2 cellular contexts compared by ENCODE assay signal in genomic region chr14:72254940-72255472, GRCh38.
TF ChIP-seq lines count a peak whose summit lies in the region.

No MANE protein-coding gene starts in this region.

TF ChIP-seq in HEK293, 187 proteins besides CTCF, POLR2A, EP300 and RAD21:
- TF ChIP-seq, protein P1, sequence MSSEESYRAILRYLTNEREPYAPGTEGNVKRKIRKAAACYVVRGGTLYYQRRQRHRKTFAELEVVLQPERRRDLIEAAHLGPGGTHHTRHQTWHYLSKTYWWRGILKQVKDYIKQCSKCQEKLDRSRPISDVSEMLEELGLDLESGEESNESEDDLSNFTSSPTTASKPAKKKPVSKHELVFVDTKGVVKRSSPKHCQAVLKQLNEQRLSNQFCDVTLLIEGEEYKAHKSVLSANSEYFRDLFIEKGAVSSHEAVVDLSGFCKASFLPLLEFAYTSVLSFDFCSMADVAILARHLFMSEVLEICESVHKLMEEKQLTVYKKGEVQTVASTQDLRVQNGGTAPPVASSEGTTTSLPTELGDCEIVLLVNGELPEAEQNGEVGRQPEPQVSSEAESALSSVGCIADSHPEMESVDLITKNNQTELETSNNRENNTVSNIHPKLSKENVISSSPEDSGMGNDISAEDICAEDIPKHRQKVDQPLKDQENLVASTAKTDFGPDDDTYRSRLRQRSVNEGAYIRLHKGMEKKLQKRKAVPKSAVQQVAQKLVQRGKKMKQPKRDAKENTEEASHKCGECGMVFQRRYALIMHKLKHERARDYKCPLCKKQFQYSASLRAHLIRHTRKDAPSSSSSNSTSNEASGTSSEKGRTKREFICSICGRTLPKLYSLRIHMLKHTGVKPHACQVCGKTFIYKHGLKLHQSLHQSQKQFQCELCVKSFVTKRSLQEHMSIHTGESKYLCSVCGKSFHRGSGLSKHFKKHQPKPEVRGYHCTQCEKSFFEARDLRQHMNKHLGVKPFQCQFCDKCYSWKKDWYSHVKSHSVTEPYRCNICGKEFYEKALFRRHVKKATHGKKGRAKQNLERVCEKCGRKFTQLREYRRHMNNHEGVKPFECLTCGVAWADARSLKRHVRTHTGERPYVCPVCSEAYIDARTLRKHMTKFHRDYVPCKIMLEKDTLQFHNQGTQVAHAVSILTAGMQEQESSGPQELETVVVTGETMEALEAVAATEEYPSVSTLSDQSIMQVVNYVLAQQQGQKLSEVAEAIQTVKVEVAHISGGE (tag by site-specific recombination; conservative IDR thresholded peaks at IDR 0.05; ENCODE audit: low read depth): no peak
- 0 out of 2 replicates have a peak, but pooled peaks have one; percentile 19 for TF ChIP-seq ZIC2 (tag by site-specific recombination; IDR thresholded peaks at IDR 0.05)

TF ChIP-seq in H1, 55 proteins besides CTCF, POLR2A, EP300 and RAD21 (continued from another document):
- TF ChIP-seq HDAC6 (IDR thresholded peaks at IDR 0.05; ENCODE audit: low read depth, low read length) (no peak), POU5F1 (IDR thresholded peaks at IDR 0.05; ENCODE audit: low read depth, low read length) (no peak), SIX5 (IDR thresholded peaks at IDR 0.05; ENCODE audit: low read depth, low read length) (no peak), BCL11A (IDR thresholded peaks at IDR 0.05; ENCODE audit: low read depth in 2 of 2, low read length in 2 of 2) (no peak)
